In the genomic region with DNA sequence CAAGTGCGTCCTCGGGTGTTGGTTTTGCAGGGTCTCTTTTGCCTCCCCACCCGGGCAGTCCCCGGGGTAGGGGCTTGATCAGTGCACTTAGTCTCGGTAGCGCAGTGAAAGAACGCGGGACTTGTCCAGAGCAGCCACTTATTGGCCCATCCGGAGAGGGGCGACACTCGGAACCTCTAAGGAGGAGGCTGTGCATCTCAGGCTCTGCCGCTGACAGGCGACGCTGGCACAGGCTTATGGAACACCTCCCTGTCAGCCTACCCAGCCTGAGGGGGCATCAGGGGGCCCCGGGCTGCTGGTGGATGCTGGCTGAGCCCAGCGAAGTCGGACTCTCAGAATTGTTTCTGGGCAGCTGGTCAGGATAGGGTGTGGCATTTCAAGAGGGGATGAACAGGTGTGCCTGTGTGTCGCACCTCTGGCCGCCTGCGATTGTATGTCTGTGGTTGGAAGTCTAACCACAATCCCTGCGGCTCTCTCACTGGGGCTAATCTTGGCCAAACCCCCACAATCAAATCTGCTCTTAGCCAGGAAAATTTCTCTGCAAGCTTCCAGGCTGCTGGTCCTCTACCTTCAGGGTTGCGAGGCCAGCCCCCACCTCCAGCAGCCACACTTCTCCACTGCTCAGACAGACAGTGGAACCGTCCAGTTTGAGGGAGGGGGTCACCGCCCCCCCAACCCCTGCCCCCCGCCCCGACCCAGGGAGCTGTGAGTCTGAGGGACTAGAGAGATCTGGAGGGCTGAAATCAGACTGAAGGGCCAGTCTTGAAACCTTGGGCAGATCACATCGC, we compare ENCODE assay signal across 8 cellular contexts. TPM values are rescaled to one million over a fixed set of nuclear protein-coding genes. Genes with fewer than 3 reads are reported as not detected.
DNase-seq lines count a peak whose midpoint lies in the region; ATAC-seq and TF ChIP-seq lines count a peak whose summit lies in the region.

No MANE protein-coding gene starts in this region.

- TF ChIP-seq CTCF in coronary artery (IDR thresholded peaks at IDR 0.05) (no peak), lower lobe of right lung (IDR thresholded peaks at IDR 0.05) (no peak)

- intact Hi-C loops in lower lobe of right lung (cut with DNase I), result no loop called here

- H3K4me3 ChIP-seq in coronary artery (peak overlapping the region; percentile 82), lower lobe of right lung (peak overlapping the region; percentile 79)

- ATAC-seq in HG02588 (IDR thresholded peaks at IDR 0.05; ENCODE audit: unreplicated experiment), result peak; percentile 14
- ATAC-seq in lower lobe of right lung, result peak; percentile 31
- peak; percentile 34 for ATAC-seq in stimulated activated naive CD8-positive, alpha-beta T cell treated with anti-CD3 and anti-CD28 coated beads, Interleukin-15, Interleukin-2, amounts not matched to agents 100 U/mL and 50 U/mL, for 24 hours

- no peaks in the 10 kb centered on the region for H3K9me3 ChIP-seq in lower lobe of right lung

- H3K4me1 ChIP-seq in lower lobe of right lung, result peaks cover 54% of the 10 kb centered on the region

- no peaks in the 10 kb centered on the region for H3K27me3 ChIP-seq in lower lobe of right lung (ENCODE audit: low read depth)

- H3K27ac ChIP-seq in coronary artery, result peak overlapping the region; percentile 89 to 90
- H3K27ac ChIP-seq in lower lobe of right lung, result peak overlapping the region; percentile 99

- peaks cover 27% of the 10 kb centered on the region for H3K36me3 ChIP-seq in lower lobe of right lung

- DNase-seq in activated T-cell treated with anti-CD3 and anti-CD28 coated beads for 4 hours, result peak; percentile 19
- DNase-seq in activated T-cell treated with anti-CD3 and anti-CD28 coated beads, Interleukin-2, amount 50 U/mL, for 1 hour, result no peak
- DNase-seq in NCI-H1105 treated with DMSO at 0.1 percent for 48 hours (lab: John Stamatoyannopoulos, UW), result peak; percentile 52
- peak; percentile 12 for DNase-seq in T-helper 22 cell (ENCODE audit: low read depth)
- DNase-seq in coronary artery (ENCODE audit: low spot score), result peak; percentile 79
- DNase-seq in lower lobe of right lung, result no peak
- DNase-seq in stimulated activated naive CD8-positive, alpha-beta T cell treated with anti-CD3 and anti-CD28 coated beads, Interleukin-15, Interleukin-2, amounts not matched to agents 100 U/mL and 50 U/mL, for 24 hours, result peak; percentile 65

RNA-seq across cellular contexts. Expression of a gene that starts 0.8 kb away (rescaled TPM):
- 104 TPM for total RNA-seq in lower lobe of right lung

RNA-seq across cellular contexts. Expression of a gene that starts 21.2 kb away (rescaled TPM):
- total RNA-seq in lower lobe of right lung, result 126 TPM

Comparison
In these comparisons a context has a peak if more than half of its experiments do, and no peak if none do; other contexts are left out.
1. DNase-seq: peak in activated T-cell treated with anti-CD3 and anti-CD28 coated beads for 4 hours (single experiment), NCI-H1105 treated with DMSO at 0.1 percent for 48 hours (single experiment), T-helper 22 cell (single experiment), coronary artery (single experiment) and stimulated activated naive CD8-positive, alpha-beta T cell treated with anti-CD3 and anti-CD28 coated beads, Interleukin-15, Interleukin-2, amounts not matched to agents 100 U/mL and 50 U/mL, for 24 hours (single experiment); none in activated T-cell treated with anti-CD3 and anti-CD28 coated beads, Interleukin-2, amount 50 U/mL, for 1 hour (single experiment) and lower lobe of right lung (single experiment).
2. Peak in every context shown above with its lines, with median percentiles within 50 percentile points of each other: ATAC-seq.